ENCODE assay signal across 10 cellular contexts in genomic region chr19:588093-588742, GRCh38. TPM values are rescaled to one million over a fixed set of nuclear protein-coding genes. Genes with fewer than 3 reads are reported as not detected.
DNase-seq lines count a peak whose midpoint lies in the region; ATAC-seq, FAIRE-seq and TF ChIP-seq lines count a peak whose summit lies in the region.
"Had no signal": no experiment of that assay in that cellular context is flagged by ENCODE, and none has a peak within 500 bp of the region (broad histone marks: within the 10 kb centered on the region; RNA-seq: fewer than 3 reads in every experiment).

No MANE protein-coding gene starts in this region.

- ATAC-seq in pancreas, result peak; percentile 38 to 77 (median 68)
- ATAC-seq in GM19455 (IDR thresholded peaks at IDR 0.05; ENCODE audit: unreplicated experiment), result no peak
- ATAC-seq in GM21381 (IDR thresholded peaks at IDR 0.05; ENCODE audit: unreplicated experiment), result no peak

- intact Hi-C loops in pancreas (cut with DNase I), result no loop called here

- H3K27me3 ChIP-seq in pancreas, result peaks cover 0 to 13% (median 4%) of the 10 kb centered on the region in 4 donors

- peaks cover 0 to 9% (median 3%) of the 10 kb centered on the region in 3 donors for H3K4me1 ChIP-seq in pancreas

- H3K36me3 ChIP-seq in pancreas, result peaks cover 0 to 1% (median 0%) of the 10 kb centered on the region in 3 donors

- peak in 1 of 4 donors; percentile 15 for TF ChIP-seq CTCF in pancreas (IDR thresholded peaks at IDR 0.05)

- DNase-seq in DMS 273 treated with DMSO at 0.1 percent for 48 hours (lab: John Stamatoyannopoulos, UW) (peak; percentile 90), LoVo (ENCODE audit: low spot score) (peak; percentile 67), fibroblast of the conjunctiva (ENCODE audit: low read depth) (peak; percentile 67), pancreas (peak; percentile 30 to 85 (median 68))
- peak; percentile 86 for DNase-seq in activated effector memory CD4-positive, alpha-beta T cell treated with anti-CD3 and anti-CD28 coated beads, Interleukin-2, amount 50 U/mL, for 16 hours

- no peaks in the 10 kb centered on the region for H3K9me3 ChIP-seq in pancreas

- FAIRE-seq in pancreas (lab: Jason Lieb, UNC), result no peak

- no peak overlapping the region for H3K4me3 ChIP-seq in pancreas

- WGBS in pancreas, 2 donors, result 3 to 4% methylated on average over 37 to 41 of the region's 41 CpGs

- no peak overlapping the region for H3K27ac ChIP-seq in pancreas

TF ChIP-seq in PFSK-1, 5 proteins besides CTCF, POLR2A, EP300 and RAD21:
- TF ChIP-seq FOXP2 (optimal IDR thresholded peaks at IDR 0.05; ENCODE audit: borderline replicate concordance, extremely low read depth, extremely low read length, insufficient read depth), result peak; percentile 39
- TF ChIP-seq TAF1 (IDR thresholded peaks at IDR 0.05; ENCODE audit: borderline replicate concordance, insufficient read depth, low read length), result no peak

RNA-seq across cellular contexts. Expression of gene HCN2, which starts 1.5 kb away (rescaled TPM):
- polyA plus RNA-seq in PFSK-1 (2012; ENCODE audit: insufficient read length, low read depth), result 23.3 TPM
- under 1 TPM; 0.12 to 0.46 (median 0.18) TPM for total RNA-seq in pancreas
- polyA plus RNA-seq in pancreas, result under 1 TPM; 0.27 to 0.82 TPM
- total RNA-seq: subcutaneous adipose tissue had no signal

RNA-seq across cellular contexts. Expression of gene BSG, which starts 15.8 kb away (rescaled TPM):
- polyA plus RNA-seq in PFSK-1 (2012; ENCODE audit: insufficient read length, low read depth), result 977 TPM
- total RNA-seq in pancreas, result 100 to 1,000 TPM; 122 to 200 (median 149) TPM
- polyA plus RNA-seq in pancreas, result 100 to 1,000 TPM; 210 to 256 TPM

RNA-seq across cellular contexts. Expression of gene GZMM, which starts 44.4 kb away (rescaled TPM):
- 0.40 TPM for polyA plus RNA-seq in PFSK-1 (2012; ENCODE audit: insufficient read length, low read depth)
- total RNA-seq in pancreas, result under 1 TPM in 4 of 6 donors, not detected in 2; 0.28 to 0.38 (median 0.33) TPM
- polyA plus RNA-seq in pancreas, result under 1 TPM; 0.31 to 0.38 TPM

RNA-seq across cellular contexts. Expression of gene POLRMT, which starts 45.1 kb away (rescaled TPM):
- polyA plus RNA-seq in PFSK-1 (2012; ENCODE audit: insufficient read length, low read depth), result 161 TPM
- 10 to 100 TPM; 19.3 to 34.7 (median 24.7) TPM for total RNA-seq in pancreas
- 100 to 1,000 TPM in 1 of 2 donors, 10 to 100 TPM in 1; 95.3 to 101 TPM for polyA plus RNA-seq in pancreas

RNA-seq across cellular contexts. Expression of gene FGF22, which starts 51.5 kb away (rescaled TPM):
- polyA plus RNA-seq in PFSK-1 (2012; ENCODE audit: insufficient read length, low read depth), result 1.0 TPM
- under 1 TPM in 4 of 6 donors, not detected in 2; 0.12 to 0.25 (median 0.23) TPM for total RNA-seq in pancreas
- polyA plus RNA-seq in pancreas, result under 1 TPM; 0.45 to 0.53 TPM
- total RNA-seq: T-helper 1 cell treated with Interleukin-12 subunit alpha and Interleukin-12 subunit beta and Interleukin-4 antibody, amounts not matched to agents 30 ng/mL and 1 ng/mL, for 36 hours had no signal

Comparison
In these comparisons a context has a peak if more than half of its experiments do, and no peak if none do; other contexts are left out.
1. ATAC-seq: peak in pancreas (4 of 4); none in GM19455 (single experiment) and GM21381 (single experiment).
2. Peak in every context shown above with its lines, with median percentiles within 50 percentile points of each other: DNase-seq.